8 cellular contexts compared by ENCODE assay signal in genomic region chr2:162343492-162343823, GRCh38. TPM values are rescaled to one million over a fixed set of nuclear protein-coding genes. Genes with fewer than 3 reads are reported as not detected.
DNase-seq lines count a peak whose midpoint lies in the region; ATAC-seq, FAIRE-seq and TF ChIP-seq lines count a peak whose summit lies in the region.

No MANE protein-coding gene starts in this region.

- TF ChIP-seq EP300 in HepG2 (IDR thresholded peaks at IDR 0.05; ENCODE audit: low read depth in 2 of 2, low read length in 2 of 2) (no peak), HepG2 (CRISPR knock-in tag; IDR thresholded peaks at IDR 0.05; ENCODE audit: borderline replicate concordance) (no peak), transverse colon (IDR thresholded peaks at IDR 0.05; ENCODE audit: low read depth) (no peak)

- no peak for FAIRE-seq in HepG2 (lab: Jason Lieb, UNC)

- no peak for DNase-seq in activated naive CD4-positive, alpha-beta T cell treated with anti-CD3 and anti-CD28 coated beads, Interleukin-2, amount 50 U/mL, for 16 hours
- DNase-seq in activated naive CD4-positive, alpha-beta T cell treated with anti-CD3 and anti-CD28 coated beads, Interleukin-2, amount 50 U/mL, for 72 hours (ENCODE audit: low spot score in 2 of 2), result no peak
- DNase-seq in HepG2 (ENCODE audit: low spot score) (no peak), transverse colon (no peak), EL (no peak)

- H3K9me3 Mint-ChIP-seq in activated naive CD4-positive, alpha-beta T cell treated with anti-CD3 and anti-CD28 coated beads, Interleukin-2, amount 50 U/mL, for 24 hours, result no peaks in the 10 kb centered on the region
- no peaks in the 10 kb centered on the region for H3K9me3 Mint-ChIP-seq in activated naive CD4-positive, alpha-beta T cell treated with anti-CD3 and anti-CD28 coated beads, Interleukin-2, amount 50 U/mL, for 72 hours

- no peaks in the 10 kb centered on the region for H3K36me3 ChIP-seq in HepG2 (replicated peaks in 1 of 2; ENCODE audit: control insufficient read depth in 1 of 2, insufficient read depth in 2 of 2, low read length in 2 of 2)
- H3K36me3 ChIP-seq in transverse colon, result peaks cover 0 to under 1% (median under 1%) of the 10 kb centered on the region in 4 donors

- no peaks in the 10 kb centered on the region for H3K27me3 Mint-ChIP-seq in activated naive CD4-positive, alpha-beta T cell treated with anti-CD3 and anti-CD28 coated beads, Interleukin-2, amount 50 U/mL, for 24 hours

- in situ Hi-C loops in HepG2 (cut with HindIII; ENCODE audit: extremely low pct_ligation_motif_present, low pct_unique_long_range_greater_than_20kb) (no loop called here), transverse colon (cut with MboI; ENCODE audit: low pct_ligation_motif_present in 1 of 4, low pct_unique_long_range_greater_than_20kb in 1 of 4, low sequenced_read_pairs in 3 of 4) (loop anchor here in 1 of 4 donors (25.0 kb wide), 1 partner anchor 356 kb away; no protein-coding TSS in a partner anchor)

- peak overlapping the region; percentile 95 for H2AFZ ChIP-seq in HepG2 (ENCODE audit: low read length)

- TSS peak; percentile 76 for BruUV-seq in HepG2 (replicated peaks; lab: Mats Ljungman, UMichigan)

- no peak for TF ChIP-seq POLR2A in HepG2 (IDR thresholded peaks at IDR 0.05; ENCODE audit: insufficient read depth in 1 of 2, low read depth in 2 of 2, low read length in 2 of 2)
- no peak for TF ChIP-seq POLR2A in transverse colon (IDR thresholded peaks at IDR 0.05)

- TF ChIP-seq CTCF in HepG2 (CRISPR knock-in tag; IDR thresholded peaks at IDR 0.05), result no peak
- no peak for TF ChIP-seq CTCF in transverse colon (IDR thresholded peaks at IDR 0.05)

- H4K20me1 ChIP-seq in HepG2 (ENCODE audit: insufficient read depth, low read length), result no peaks in the 10 kb centered on the region

- TF ChIP-seq RAD21 in HepG2 (CRISPR knock-in tag; IDR thresholded peaks at IDR 0.05), result no peak

- intact Hi-C loops in HepG2 (cut with micrococcal nuclease; ENCODE audit: unreplicated experiment) (loop anchor here (5.0 kb wide), 1 partner anchor 239 kb away; no protein-coding TSS in a partner anchor), transverse colon (cut with DNase I; ENCODE audit: low total_unique reads) (no loop called here)

- H3K27ac ChIP-seq in HepG2 (ENCODE audit: extremely low read length, insufficient read depth, low read length) (no peak overlapping the region), transverse colon (peak overlapping the region in 2 of 4 donors; percentile 88 to 90)

- peaks cover 22% of the 10 kb centered on the region for H3K4me1 ChIP-seq in HepG2 (ENCODE audit: insufficient read depth, low read length)
- peaks cover 0 to 12% (median 4%) of the 10 kb centered on the region in 4 donors for H3K4me1 ChIP-seq in transverse colon

- peak overlapping the region; percentile 81 for H3K27ac Mint-ChIP-seq in activated naive CD4-positive, alpha-beta T cell treated with anti-CD3 and anti-CD28 coated beads, Interleukin-2, amount 50 U/mL, for 24 hours
- peak overlapping the region; percentile 67 to 85 for H3K27ac Mint-ChIP-seq in activated naive CD4-positive, alpha-beta T cell treated with anti-CD3 and anti-CD28 coated beads, Interleukin-2, amount 50 U/mL, for 72 hours

- ATAC-seq in activated naive CD4-positive, alpha-beta T cell treated with anti-CD3 and anti-CD28 coated beads, Interleukin-2, amount 50 U/mL, for 72 hours, result no peak
- no peak for ATAC-seq in HepG2
- ATAC-seq in HG03135 (IDR thresholded peaks at IDR 0.05; ENCODE audit: unreplicated experiment), result no peak
- no peak for ATAC-seq in GM21526 (IDR thresholded peaks at IDR 0.05; ENCODE audit: low FRiP score, unreplicated experiment)

- H3K4me2 ChIP-seq in HepG2 (ENCODE audit: low read depth, low read length), result peak overlapping the region; percentile 92

- no peaks in the 10 kb centered on the region for H3K9me3 ChIP-seq in HepG2 (ENCODE audit: low read length)
- no peaks in the 10 kb centered on the region for H3K9me3 ChIP-seq in transverse colon

- H3K36me3 Mint-ChIP-seq in activated naive CD4-positive, alpha-beta T cell treated with anti-CD3 and anti-CD28 coated beads, Interleukin-2, amount 50 U/mL, for 24 hours, result no peaks in the 10 kb centered on the region
- H3K36me3 Mint-ChIP-seq in activated naive CD4-positive, alpha-beta T cell treated with anti-CD3 and anti-CD28 coated beads, Interleukin-2, amount 50 U/mL, for 72 hours, result no peaks in the 10 kb centered on the region

- POLR2A ChIA-PET in HepG2 (lab: Yijun Ruan, JAX), result interaction anchor here (1.0 to 2.3 kb wide), 3 partner anchors 9 to 231 kb away, joined by 8 to 20 read pairs (median 8); partner anchors contain the start of gene IFIH1

- peaks cover 17% of the 10 kb centered on the region for H3K4me1 Mint-ChIP-seq in activated naive CD4-positive, alpha-beta T cell treated with anti-CD3 and anti-CD28 coated beads, Interleukin-2, amount 50 U/mL, for 24 hours

- CTCF ChIA-PET in HepG2 (lab: Yijun Ruan, JAX; ENCODE audit: low intra/inter-chr PET ratio, low total read pairs), result no interaction called here

- H3K9ac ChIP-seq in HepG2 (ENCODE audit: insufficient read depth, low read depth, low read length), result peak overlapping the region; percentile 45; the same call in 1 of the 2 replicates

- H3K4me3 ChIP-seq in HepG2 (replicated peaks in 1 of 3; ENCODE audit: insufficient read depth in 1 of 3, low read depth in 2 of 3, low read length in 3 of 3) (peak overlapping the region; percentile 38 to 90 (median 51)), transverse colon (peak overlapping the region in 3 of 4 donors; percentile 66 to 90 (median 85))

- H3K4me3 Mint-ChIP-seq in activated naive CD4-positive, alpha-beta T cell treated with anti-CD3 and anti-CD28 coated beads, Interleukin-2, amount 50 U/mL, for 24 hours, result peak overlapping the region; percentile 96

- 22% methylated on average over 4 of the region's 4 CpGs for WGBS in HepG2 (ENCODE audit: low lambda C conversion rate)
- 47 to 55% methylated on average over 4 of the region's 4 CpGs for WGBS in transverse colon (ENCODE audit: low coverage in 1 of 2), 2 donors

- H3K79me2 ChIP-seq in HepG2 (ENCODE audit: insufficient read depth, low read length), result peaks cover 13% of the 10 kb centered on the region

- H3K27me3 ChIP-seq in HepG2 (ENCODE audit: control insufficient read depth in 1 of 2, insufficient read depth in 2 of 2, low read length in 2 of 2) (no peaks in the 10 kb centered on the region; a peak in 1 of 5 replicates), transverse colon (no peaks in the 10 kb centered on the region)

RNA-seq across cellular contexts. Expression of gene GCA, which starts 0.5 kb away (rescaled TPM):
- 10 to 100 TPM; 38.5 to 44.9 TPM for total RNA-seq in activated naive CD4-positive, alpha-beta T cell treated with anti-CD3 and anti-CD28 coated beads, Interleukin-2, amount 50 U/mL, for 72 hours
- total RNA-seq in HepG2 (2016; rRNA removed; fragmentation: Illumina TruSeq; extraction: Trizol) (48.3 and 69.6 TPM in 2 replicates), transverse colon (10 to 100 TPM in 2 of 4 donors, 1 to 10 TPM in 1, not detected in 1; 7.5 to 25.8 (median 18.4) TPM)
- total RNA-seq in HepG2 (2016; cell fraction: cytosol; rRNA removed; fragmentation: Illumina TruSeq; extraction: Trizol; ENCODE audit: low read depth), result 4.8 and 5.6 TPM in 2 replicates
- 53.8 and 73.2 TPM in 2 replicates for total RNA-seq in HepG2 (2016; cell fraction: insoluble cytoplasmic fraction; rRNA removed; fragmentation: Illumina TruSeq; extraction: Trizol)
- total RNA-seq in HepG2 (2016; cell fraction: membrane; rRNA removed; fragmentation: Illumina TruSeq; extraction: Trizol), result 10.8 and 11.8 TPM in 2 replicates
- 25.2 TPM in 2 replicates for total RNA-seq in HepG2 (2016; cell fraction: nucleus; rRNA removed; fragmentation: Illumina TruSeq; extraction: Trizol)
- polyA plus RNA-seq in HepG2 (2011; rRNA removed), result 37.5 and 42.0 TPM in 2 replicates
- 29.6 and 30.2 TPM in 2 replicates for polyA plus RNA-seq in HepG2 (2011; cell fraction: cytosol; rRNA removed)
- polyA plus RNA-seq in HepG2 (2011; cell fraction: nucleus; rRNA removed), result 18.5 and 19.2 TPM in 2 replicates
- polyA plus RNA-seq in HepG2 (2012), result 31.4 and 38.3 TPM in 2 replicates
- polyA plus RNA-seq in HepG2 (2016; cell fraction: cytosol; fragmentation: Illumina TruSeq; extraction: Trizol; ENCODE audit: low read depth), result 3.0 and 3.2 TPM in 2 replicates
- 63.5 and 69.1 TPM in 2 replicates for polyA plus RNA-seq in HepG2 (2016; cell fraction: insoluble cytoplasmic fraction; fragmentation: Illumina TruSeq; extraction: Trizol; ENCODE audit: low read depth)
- 5.8 and 6.4 TPM in 2 replicates for polyA plus RNA-seq in HepG2 (2016; cell fraction: membrane; fragmentation: Illumina TruSeq; extraction: Trizol; ENCODE audit: low read depth)
- 35.6 and 39.1 TPM in 2 replicates for polyA plus RNA-seq in HepG2 (2016; cell fraction: nucleus; fragmentation: Illumina TruSeq; extraction: Trizol; ENCODE audit: insufficient read depth, low read depth)
- polyA minus RNA-seq in HepG2 (2011; rRNA and poly(A)+ RNA removed; ENCODE audit: low replicate concordance), result 1.4 and 24.4 TPM in 2 replicates
- polyA minus RNA-seq in HepG2 (2011; cell fraction: cytosol; rRNA and poly(A)+ RNA removed), result 34.6 TPM in 2 replicates
- 23.0 and 25.1 TPM in 2 replicates for polyA minus RNA-seq in HepG2 (2011; cell fraction: nucleus; rRNA and poly(A)+ RNA removed)

RNA-seq across cellular contexts. Expression of gene IFIH1, which starts 25.0 kb away (rescaled TPM):
- total RNA-seq in activated naive CD4-positive, alpha-beta T cell treated with anti-CD3 and anti-CD28 coated beads, Interleukin-2, amount 50 U/mL, for 72 hours, result 10 to 100 TPM; 29.2 to 39.1 TPM
- total RNA-seq in HepG2 (2016; rRNA removed; fragmentation: Illumina TruSeq; extraction: Trizol) (11.5 and 15.0 TPM in 2 replicates), transverse colon (100 to 1,000 TPM in 1 of 4 donors, 10 to 100 TPM in 3; 23.1 to 133 (median 29.5) TPM)
- total RNA-seq in HepG2 (2016; cell fraction: cytosol; rRNA removed; fragmentation: Illumina TruSeq; extraction: Trizol; ENCODE audit: low read depth), result 1.0 and 2.0 TPM in 2 replicates
- 11.9 and 16.4 TPM in 2 replicates for total RNA-seq in HepG2 (2016; cell fraction: insoluble cytoplasmic fraction; rRNA removed; fragmentation: Illumina TruSeq; extraction: Trizol)
- 3.8 and 4.4 TPM in 2 replicates for total RNA-seq in HepG2 (2016; cell fraction: membrane; rRNA removed; fragmentation: Illumina TruSeq; extraction: Trizol)
- 12.6 and 15.3 TPM in 2 replicates for total RNA-seq in HepG2 (2016; cell fraction: nucleus; rRNA removed; fragmentation: Illumina TruSeq; extraction: Trizol)
- 1.5 and 1.7 TPM in 2 replicates for polyA plus RNA-seq in HepG2 (2011; rRNA removed)
- polyA plus RNA-seq in HepG2 (2011; cell fraction: cytosol; rRNA removed), result 1.1 and 1.4 TPM in 2 replicates
- 3.1 and 3.6 TPM in 2 replicates for polyA plus RNA-seq in HepG2 (2011; cell fraction: nucleus; rRNA removed)
- polyA plus RNA-seq in HepG2 (2012), result 5.7 and 7.1 TPM in 2 replicates
- polyA plus RNA-seq in HepG2 (2016; cell fraction: cytosol; fragmentation: Illumina TruSeq; extraction: Trizol; ENCODE audit: low read depth), result 0.53 and 0.81 TPM in 2 replicates
- polyA plus RNA-seq in HepG2 (2016; cell fraction: insoluble cytoplasmic fraction; fragmentation: Illumina TruSeq; extraction: Trizol; ENCODE audit: low read depth), result 16.1 and 16.9 TPM in 2 replicates
- polyA plus RNA-seq in HepG2 (2016; cell fraction: membrane; fragmentation: Illumina TruSeq; extraction: Trizol; ENCODE audit: low read depth), result 1.4 and 1.9 TPM in 2 replicates
- 10.3 and 11.5 TPM in 2 replicates for polyA plus RNA-seq in HepG2 (2016; cell fraction: nucleus; fragmentation: Illumina TruSeq; extraction: Trizol; ENCODE audit: insufficient read depth, low read depth)
- 0.63 and 1.1 TPM in 2 replicates for polyA minus RNA-seq in HepG2 (2011; rRNA and poly(A)+ RNA removed; ENCODE audit: low replicate concordance)
- polyA minus RNA-seq in HepG2 (2011; cell fraction: cytosol; rRNA and poly(A)+ RNA removed), result 1.5 and 1.8 TPM in 2 replicates
- 8.1 and 12.3 TPM in 2 replicates for polyA minus RNA-seq in HepG2 (2011; cell fraction: nucleus; rRNA and poly(A)+ RNA removed)
